Comparison of ENCODE assay signal across 16 cellular contexts in the genomic region with DNA sequence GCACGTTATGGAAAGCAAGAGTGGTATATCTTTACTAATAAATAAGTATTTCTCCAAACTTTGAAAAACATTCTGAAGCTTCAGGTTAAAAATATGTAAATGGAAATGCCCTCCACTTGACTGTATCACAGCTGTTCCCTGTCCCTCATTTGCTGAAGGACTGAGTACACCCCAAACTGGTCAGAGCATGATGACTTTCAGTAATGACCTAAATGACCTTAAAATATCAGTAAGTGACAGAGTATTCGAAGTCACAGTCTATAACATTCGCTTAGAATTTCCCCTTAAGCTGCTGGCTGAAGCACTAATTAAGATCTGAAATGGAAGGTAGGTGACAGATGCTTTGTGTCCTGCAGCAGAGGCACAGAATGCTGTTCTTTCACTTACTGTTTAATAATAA.
DNase-seq lines count a peak whose midpoint lies in the region; ATAC-seq, FAIRE-seq and TF ChIP-seq lines count a peak whose summit lies in the region.
"Had no signal": no experiment of that assay in that cellular context is flagged by ENCODE, and none has a peak within 500 bp of the region (broad histone marks: within the 10 kb centered on the region; RNA-seq: fewer than 3 reads in every experiment).

No MANE protein-coding gene starts in this region.

- TF ChIP-seq POLR2A in GM12892 (IDR thresholded peaks at IDR 0.05; ENCODE audit: low read depth, low read length), result no peak

- peaks cover 0 to 4% of the 10 kb centered on the region in 2 donors for H3K36me3 Mint-ChIP-seq in stimulated activated naive B cell treated with anti-CD40 and anti-IgM and Interleukin-4, amounts not matched to agents 10 μg/mL and 1 μg/mL and 100 μg/mL, for 72 hours
- H3K36me3 Mint-ChIP-seq in activated T-cell treated with anti-CD3 and anti-CD28 coated beads, Interleukin-2, amount 50 U/mL, for 24 hours (ENCODE audit: low read depth), result no peaks in the 10 kb centered on the region
- H3K36me3 Mint-ChIP-seq: CD4-positive, alpha-beta memory T cell had no signal

- peak overlapping the region; percentile 61 for H3K4me2 ChIP-seq in Loucy (ENCODE audit: low read depth, low read length, poor library complexity, severe bottlenecking)

- H3K9ac ChIP-seq in Loucy (ENCODE audit: low read depth, low read length, poor library complexity, severe bottlenecking), result peak overlapping the region; percentile 68

- no peak overlapping the region for H3K4me3 Mint-ChIP-seq in stimulated activated naive B cell treated with anti-CD40 and anti-IgM and Interleukin-4, amounts not matched to agents 10 μg/mL and 1 μg/mL and 100 μg/mL, for 72 hours
- H3K4me3 Mint-ChIP-seq in activated T-cell treated with anti-CD3 and anti-CD28 coated beads, Interleukin-2, amount 50 U/mL, for 24 hours, result no peak overlapping the region
- H3K4me3 Mint-ChIP-seq: CD4-positive, alpha-beta memory T cell; HFFc6 had no signal

- H4K20me1 ChIP-seq in Loucy (ENCODE audit: insufficient read depth, low read length, poor library complexity, severe bottlenecking), result no peaks in the 10 kb centered on the region

- H3K27ac Mint-ChIP-seq in stimulated activated naive B cell treated with anti-CD40 and anti-IgM and Interleukin-4, amounts not matched to agents 10 μg/mL and 1 μg/mL and 100 μg/mL, for 72 hours, result no peak overlapping the region
- H3K27ac Mint-ChIP-seq in activated T-cell treated with anti-CD3 and anti-CD28 coated beads, Interleukin-2, amount 50 U/mL, for 24 hours, result no peak overlapping the region
- H3K27ac Mint-ChIP-seq: CD4-positive, alpha-beta memory T cell; HFFc6 had no signal

- peaks cover 10 to 23% of the 10 kb centered on the region in 2 donors for H3K27me3 Mint-ChIP-seq in stimulated activated naive B cell treated with anti-CD40 and anti-IgM and Interleukin-4, amounts not matched to agents 10 μg/mL and 1 μg/mL and 100 μg/mL, for 72 hours
- peaks cover 23% of the 10 kb centered on the region for H3K27me3 Mint-ChIP-seq in activated T-cell treated with anti-CD3 and anti-CD28 coated beads, Interleukin-2, amount 50 U/mL, for 24 hours

- H3K9me3 Mint-ChIP-seq in stimulated activated naive B cell treated with anti-CD40 and anti-IgM and Interleukin-4, amounts not matched to agents 10 μg/mL and 1 μg/mL and 100 μg/mL, for 72 hours, result peaks cover 0 to 4% of the 10 kb centered on the region in 2 donors
- no peaks in the 10 kb centered on the region for H3K9me3 Mint-ChIP-seq in activated T-cell treated with anti-CD3 and anti-CD28 coated beads, Interleukin-2, amount 50 U/mL, for 24 hours

- ATAC-seq in stimulated activated naive B cell treated with anti-CD40 and anti-IgM and Interleukin-4, amounts not matched to agents 10 μg/mL and 1 μg/mL and 100 μg/mL, for 72 hours (replicated peaks), result peak; percentile 59 to 63
- ATAC-seq in HG03095 (IDR thresholded peaks at IDR 0.05; ENCODE audit: unreplicated experiment), result no peak

- H3K27me3 ChIP-seq in Loucy (ENCODE audit: insufficient read depth, low read length, poor library complexity, severe bottlenecking), result no peaks in the 10 kb centered on the region

- no peaks in the 10 kb centered on the region for H3K36me3 ChIP-seq in Loucy (ENCODE audit: insufficient read depth, low read length)
- H3K36me3 ChIP-seq: HAP-1 had no signal

- H3K9me2 ChIP-seq in Loucy (replicated peaks; ENCODE audit: low read depth, low read length), result no peaks in the 10 kb centered on the region

- no peak for TF ChIP-seq CTCF in Loucy (conservative IDR thresholded peaks at IDR 0.05; ENCODE audit: low read length)

- peaks cover 96% of the 10 kb centered on the region for H3K4me1 ChIP-seq in Loucy (ENCODE audit: insufficient read depth, low read length, poor library complexity, severe bottlenecking)
- H3K4me1 ChIP-seq: Caco-2, HAP-1 had no signal

- H3K4me3 ChIP-seq in Loucy (ENCODE audit: low read length, poor library complexity, severe bottlenecking), result peak overlapping the region; percentile 48
- H3K4me3 ChIP-seq: HAP-1 had no signal

- DNase-seq in GM12892 (ENCODE audit: insufficient read length) (no peak), NCI-H748 treated with DMSO at 0.1 percent for 48 hours (lab: John Stamatoyannopoulos, UW) (no peak)
- DNase-seq in stimulated activated naive B cell treated with anti-CD40 and anti-IgM and Interleukin-4, amounts not matched to agents 10 μg/mL and 1 μg/mL and 100 μg/mL, for 72 hours, result no peak
- no peak for DNase-seq in activated T-cell treated with anti-CD3 and anti-CD28 coated beads, Interleukin-2, amount 50 U/mL, for 24 hours
- DNase-seq: Caco-2; CD4-positive, alpha-beta memory T cell; DMS153; DND-41; GOT3; HFFc6 had no signal

- peaks cover 9% of the 10 kb centered on the region; the same call in 1 of the 2 replicates for H3F3A ChIP-seq in Loucy (ENCODE audit: low read depth)

- no peak overlapping the region for H2AFZ ChIP-seq in Loucy (ENCODE audit: low read length)

- peak; percentile 58 for FAIRE-seq in GM12892 (lab: Jason Lieb, UNC)
- FAIRE-seq: G401.6, GM18507, H54 had no signal

- H3K4me1 Mint-ChIP-seq in stimulated activated naive B cell treated with anti-CD40 and anti-IgM and Interleukin-4, amounts not matched to agents 10 μg/mL and 1 μg/mL and 100 μg/mL, for 72 hours, result peaks cover 0 to 3% of the 10 kb centered on the region in 2 donors
- H3K4me1 Mint-ChIP-seq in activated T-cell treated with anti-CD3 and anti-CD28 coated beads, Interleukin-2, amount 50 U/mL, for 24 hours (ENCODE audit: low read depth), result no peaks in the 10 kb centered on the region

- H3K9me3 ChIP-seq in Loucy (ENCODE audit: insufficient read depth, low read depth, low read length), result no peaks in the 10 kb centered on the region
- H3K9me3 ChIP-seq: Caco-2, HAP-1 had no signal

- H3K79me2 ChIP-seq in Loucy (ENCODE audit: insufficient read depth, low read length), result peaks cover 37% of the 10 kb centered on the region; the same call in 1 of the 2 replicates
